2 cellular contexts compared by ENCODE assay signal in genomic region chr7:140174217-140174616, GRCh38.
TF ChIP-seq lines count a peak whose summit lies in the region.

No MANE protein-coding gene starts in this region.

TF ChIP-seq in SK-N-SH, 30 proteins besides CTCF, POLR2A, EP300 and RAD21 (continued from another document):
- TF ChIP-seq ZBTB33 (IDR thresholded peaks at IDR 0.05; ENCODE audit: borderline replicate concordance, low read depth) (no peak), FOXJ3 (CRISPR knock-in tag; IDR thresholded peaks at IDR 0.05) (no peak), GABPA (IDR thresholded peaks at IDR 0.05; ENCODE audit: low read depth) (no peak), RFX5 (IDR thresholded peaks at IDR 0.05; ENCODE audit: low read length) (no peak), USF1 (IDR thresholded peaks at IDR 0.05; ENCODE audit: borderline replicate concordance, low read depth) (no peak), RCOR1 (IDR thresholded peaks at IDR 0.05; ENCODE audit: low read length) (no peak), IRF3 (IDR thresholded peaks at IDR 0.05; ENCODE audit: low read depth, low read length) (no peak), RXRA (IDR thresholded peaks at IDR 0.05; ENCODE audit: borderline replicate concordance, low read depth) (no peak), PBX3 (IDR thresholded peaks at IDR 0.05) (no peak), TEAD4 (IDR thresholded peaks at IDR 0.05; ENCODE audit: borderline replicate concordance, insufficient read depth) (no peak), FOXM1 (IDR thresholded peaks at IDR 0.05; ENCODE audit: low read depth) (no peak), JUND (IDR thresholded peaks at IDR 0.05) (no peak), FOSL2 (IDR thresholded peaks at IDR 0.05; ENCODE audit: borderline replicate concordance, low read depth) (no peak), GATA2 (CRISPR knock-in tag; IDR thresholded peaks at IDR 0.05) (no peak), YY1 (IDR thresholded peaks at IDR 0.05; ENCODE audit: low read depth) (no peak), NRF1 (IDR thresholded peaks at IDR 0.05; ENCODE audit: low read depth, low read length) (no peak), CHD2 (IDR thresholded peaks at IDR 0.05; ENCODE audit: low read length, partially characterized antibody) (no peak)

TF ChIP-seq in SK-N-SH treated with all-trans-retinoic acid at 6 μM for 48 hours, 23 proteins besides CTCF, POLR2A, EP300 and RAD21 (continued from another document):
- TF ChIP-seq CSRNP3 (CRISPR knock-in tag; IDR thresholded peaks at IDR 0.05): no peak
- TF ChIP-seq ARNTL (CRISPR knock-in tag; IDR thresholded peaks at IDR 0.05; ENCODE audit: borderline replicate concordance, low read depth): no peak
- no peak for TF ChIP-seq ZFP30 (CRISPR knock-in tag; IDR thresholded peaks at IDR 0.05)
- no peak for TF ChIP-seq PPARA (CRISPR knock-in tag; IDR thresholded peaks at IDR 0.05; ENCODE audit: borderline replicate concordance)
- TF ChIP-seq ZNF70 (CRISPR knock-in tag; IDR thresholded peaks at IDR 0.05): no peak
- no peak for TF ChIP-seq ZNF8 (CRISPR knock-in tag; IDR thresholded peaks at IDR 0.05)
TF ChIP-seq in SK-N-SH treated with all-trans-retinoic acid at 6 μM for 48 hours: peak in this region for 0.
